In the genomic region with DNA sequence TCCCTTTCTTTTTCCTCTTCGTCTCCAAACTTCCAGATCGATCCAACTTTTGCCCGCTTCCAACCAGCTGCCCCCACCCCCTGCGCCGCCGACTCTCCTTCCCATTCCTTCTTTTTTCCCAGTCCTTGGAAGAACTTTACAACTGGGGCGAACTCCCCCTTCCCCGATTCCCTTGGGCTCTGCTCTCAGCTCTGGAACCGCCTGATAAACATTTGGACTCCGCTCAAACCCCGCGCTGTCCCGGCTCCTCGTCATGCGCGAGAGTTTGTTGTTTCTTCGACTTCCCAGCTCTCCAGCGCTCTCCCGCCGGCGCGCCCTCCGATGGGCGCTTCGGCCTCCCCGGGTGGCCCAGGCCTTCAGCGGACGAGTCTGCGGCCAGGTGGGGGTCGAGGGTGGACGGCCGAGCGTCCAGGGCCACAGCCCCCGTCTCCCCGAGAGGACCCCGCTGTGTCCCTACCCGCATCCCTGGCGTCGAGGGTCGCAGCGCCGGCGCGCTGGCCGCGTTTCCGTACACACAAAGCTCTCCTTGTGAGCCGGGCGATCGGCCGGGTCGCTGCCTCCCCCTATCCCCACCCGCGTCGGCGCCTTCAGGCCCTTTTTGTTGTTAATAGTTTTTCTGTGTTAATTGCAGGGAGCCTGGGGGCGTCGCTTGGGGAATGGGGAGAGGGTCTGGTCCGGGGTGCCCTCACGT, we compare ENCODE assay signal across 8 cellular contexts. TPM values are rescaled to one million over a fixed set of nuclear protein-coding genes. Genes with fewer than 3 reads are reported as not detected.
DNase-seq lines count a peak whose midpoint lies in the region; ATAC-seq and TF ChIP-seq lines count a peak whose summit lies in the region.

No MANE protein-coding gene starts in this region.

- H2AFZ ChIP-seq in parathyroid adenoma = peak overlapping the region; percentile 80

- peak overlapping the region; percentile 87 for H3K4me3 ChIP-seq in parathyroid adenoma (ENCODE audit: low read depth, low read length)

- TF ChIP-seq CTCF in glutamatergic neuron (IDR thresholded peaks at IDR 0.05; ENCODE audit: partially characterized antibody, unreplicated experiment) = no peak
- peak; percentile 19 for TF ChIP-seq CTCF in parathyroid adenoma (IDR thresholded peaks at IDR 0.05)

- H3K36me3 Mint-ChIP-seq in activated T-helper 17 cell treated with anti-CD3 and anti-CD28 coated beads, Interleukin-2, amount 50 U/mL, for 72 hours (ENCODE audit: low read depth) = peaks cover 43% of the 10 kb centered on the region
- H3K36me3 Mint-ChIP-seq in glutamatergic neuron (ENCODE audit: unreplicated experiment) = no peaks in the 10 kb centered on the region

- DNase-seq in activated T-cell treated with anti-CD3 and anti-CD28 coated beads, Interleukin-2, amount 50 U/mL, for 1 hour = peak; percentile 41
- no peak for DNase-seq in activated T-cell treated with anti-CD3 and anti-CD28 coated beads, Interleukin-2, amount 50 U/mL, for 48 hours
- DNase-seq in glutamatergic neuron = peak; percentile 61
- no peak for DNase-seq in NCI-H2196 treated with DMSO at 0.1 percent for 48 hours (lab: John Stamatoyannopoulos, UW; ENCODE audit: unreplicated experiment)

- peaks cover 5% of the 10 kb centered on the region for H3K4me1 Mint-ChIP-seq in activated T-helper 17 cell treated with anti-CD3 and anti-CD28 coated beads, Interleukin-2, amount 50 U/mL, for 72 hours
- peaks cover 14% of the 10 kb centered on the region for H3K4me1 Mint-ChIP-seq in glutamatergic neuron (ENCODE audit: low read depth, unreplicated experiment)

- no peak for ATAC-seq in activated T-helper 17 cell treated with anti-CD3 and anti-CD28 coated beads, Interleukin-2, amount 50 U/mL, for 72 hours (replicated peaks)
- ATAC-seq in GM18520 (IDR thresholded peaks at IDR 0.05; ENCODE audit: unreplicated experiment) (no peak), HG02763 (IDR thresholded peaks at IDR 0.05; ENCODE audit: unreplicated experiment) (no peak)

- peak overlapping the region; percentile 93 for H3K9ac ChIP-seq in parathyroid adenoma

- H3K9me3 Mint-ChIP-seq in activated T-helper 17 cell treated with anti-CD3 and anti-CD28 coated beads, Interleukin-2, amount 50 U/mL, for 72 hours = no peaks in the 10 kb centered on the region
- H3K9me3 Mint-ChIP-seq in glutamatergic neuron (ENCODE audit: unreplicated experiment) = peaks cover 15% of the 10 kb centered on the region

- peaks cover 13% of the 10 kb centered on the region for H3K4me1 ChIP-seq in parathyroid adenoma

- peak overlapping the region; percentile 93 for H3K4me2 ChIP-seq in parathyroid adenoma (ENCODE audit: low read length)

- peak overlapping the region; percentile 67 for H3K4me3 Mint-ChIP-seq in activated T-helper 17 cell treated with anti-CD3 and anti-CD28 coated beads, Interleukin-2, amount 50 U/mL, for 72 hours
- H3K4me3 Mint-ChIP-seq in glutamatergic neuron (ENCODE audit: unreplicated experiment) = peak overlapping the region; percentile 96

- peak overlapping the region; percentile 77 for H3K27ac ChIP-seq in parathyroid adenoma

- peaks cover 15% of the 10 kb centered on the region for H3K79me2 ChIP-seq in parathyroid adenoma

- no peaks in the 10 kb centered on the region for H3K9me3 ChIP-seq in parathyroid adenoma (ENCODE audit: control insufficient read depth, low read length)

- H3K27ac Mint-ChIP-seq in activated T-helper 17 cell treated with anti-CD3 and anti-CD28 coated beads, Interleukin-2, amount 50 U/mL, for 72 hours = no peak overlapping the region
- H3K27ac Mint-ChIP-seq in glutamatergic neuron (ENCODE audit: unreplicated experiment) = peak overlapping the region; percentile 95

- no peaks in the 10 kb centered on the region for H3K27me3 ChIP-seq in parathyroid adenoma (ENCODE audit: control insufficient read depth, insufficient read depth, low read length)

- H3K27me3 Mint-ChIP-seq in activated T-helper 17 cell treated with anti-CD3 and anti-CD28 coated beads, Interleukin-2, amount 50 U/mL, for 72 hours = peaks cover 12% of the 10 kb centered on the region
- peaks cover 10% of the 10 kb centered on the region for H3K27me3 Mint-ChIP-seq in glutamatergic neuron (ENCODE audit: unreplicated experiment)

- H3K36me3 ChIP-seq in parathyroid adenoma (ENCODE audit: control insufficient read depth, insufficient read depth, low read length) = no peaks in the 10 kb centered on the region

RNA-seq across cellular contexts. Expression of gene MMP14, which starts 0.8 kb away (rescaled TPM):
- total RNA-seq in activated T-helper 17 cell treated with anti-CD3 and anti-CD28 coated beads, Interleukin-2, amount 50 U/mL, for 72 hours = 1 to 10 TPM; 1.5 to 2.1 TPM
- total RNA-seq in glutamatergic neuron (ENCODE audit: unreplicated experiment) = 162 TPM

RNA-seq across cellular contexts. Expression of gene MRPL52, which starts 7.5 kb away (rescaled TPM):
- 100 to 1,000 TPM in 1 of 2 donors, 10 to 100 TPM in 1; 90.4 to 142 TPM for total RNA-seq in activated T-helper 17 cell treated with anti-CD3 and anti-CD28 coated beads, Interleukin-2, amount 50 U/mL, for 72 hours
- 67.9 TPM for total RNA-seq in glutamatergic neuron (ENCODE audit: unreplicated experiment)

RNA-seq across cellular contexts. Expression of gene SLC7A7, which starts 22.0 kb away (rescaled TPM):
- total RNA-seq in activated T-helper 17 cell treated with anti-CD3 and anti-CD28 coated beads, Interleukin-2, amount 50 U/mL, for 72 hours = under 1 TPM; 0.15 to 0.71 TPM
- total RNA-seq in glutamatergic neuron (ENCODE audit: unreplicated experiment) = 1.7 TPM

RNA-seq across cellular contexts. Expression of gene LRP10, which starts 34.3 kb away (rescaled TPM):
- total RNA-seq in activated T-helper 17 cell treated with anti-CD3 and anti-CD28 coated beads, Interleukin-2, amount 50 U/mL, for 72 hours = 10 to 100 TPM; 61.3 to 78.1 TPM
- total RNA-seq in glutamatergic neuron (ENCODE audit: unreplicated experiment) = 15.1 TPM

RNA-seq across cellular contexts. Expression of gene REM2, which starts 45.8 kb away (rescaled TPM):
- total RNA-seq in activated T-helper 17 cell treated with anti-CD3 and anti-CD28 coated beads, Interleukin-2, amount 50 U/mL, for 72 hours = 1 to 10 TPM in 1 of 2 donors, under 1 TPM in 1; 0.56 to 1.3 TPM
- 73.2 TPM for total RNA-seq in glutamatergic neuron (ENCODE audit: unreplicated experiment)

Comparison
In these comparisons a context has a peak if more than half of its experiments do, and no peak if none do; other contexts are left out.
1. DNase-seq: peak in activated T-cell treated with anti-CD3 and anti-CD28 coated beads, Interleukin-2, amount 50 U/mL, for 1 hour (single experiment) and glutamatergic neuron (single experiment); none in activated T-cell treated with anti-CD3 and anti-CD28 coated beads, Interleukin-2, amount 50 U/mL, for 48 hours (0 of 2) and NCI-H2196 treated with DMSO at 0.1 percent for 48 hours (single experiment).
2. RNA of gene MMP14, which starts 0.8 kb away (total RNA-seq): 162 TPM in glutamatergic neuron (single experiment); 1.5 to 2.1 TPM in activated T-helper 17 cell treated with anti-CD3 and anti-CD28 coated beads, Interleukin-2, amount 50 U/mL, for 72 hours; every median in the first group is over 10 times any median in the second.